9 cellular contexts compared by ENCODE assay signal in genomic region chrX:118226060-118226428, GRCh38.
A peak's percentile ranks its signal among the peaks of the same experiment; 100 is the strongest.
DNase-seq lines count a peak whose midpoint lies in the region; ATAC-seq and TF ChIP-seq lines count a peak whose summit lies in the region.
"Had no signal": no experiment of that assay in that cellular context is flagged by ENCODE, and none has a peak within 500 bp of the region (broad histone marks: within the 10 kb centered on the region; RNA-seq: fewer than 3 reads in every experiment).

No MANE protein-coding gene starts in this region.

- no peaks in the 10 kb centered on the region for H3K36me3 Mint-ChIP-seq in memory B cell
- H3K36me3 Mint-ChIP-seq: natural killer cell had no signal

- CTCF ChIA-PET in GM10248 (lab: Yijun Ruan, JAX): no interaction called here

- no peak overlapping the region for H3K4me3 Mint-ChIP-seq in memory B cell
- H3K4me3 Mint-ChIP-seq: natural killer cell had no signal

- no peaks in the 10 kb centered on the region for H3K36me3 ChIP-seq in ascending aorta

- no peak overlapping the region for H3K27ac Mint-ChIP-seq in memory B cell
- H3K27ac Mint-ChIP-seq: natural killer cell had no signal

- H3K4me3 ChIP-seq in ascending aorta: peak overlapping the region in 1 of 2 donors; percentile 26

- no peaks in the 10 kb centered on the region for H3K4me1 ChIP-seq in ascending aorta

- H3K27me3 ChIP-seq in ascending aorta: no peaks in the 10 kb centered on the region

- POLR2A ChIA-PET in GM10248 (lab: Yijun Ruan, JAX): no interaction called here

- TF ChIP-seq CTCF in GM10248 (IDR thresholded peaks at IDR 0.05; ENCODE audit: control extremely low read depth, extremely low read depth, low read depth, missing control alignments) (peak; percentile 30), ascending aorta (IDR thresholded peaks at IDR 0.05) (peak in 2 of 3 experiments; percentile 30 to 50)

- no peaks in the 10 kb centered on the region for H3K4me1 Mint-ChIP-seq in memory B cell
- H3K4me1 Mint-ChIP-seq: natural killer cell had no signal

- peak; percentile 79 for ATAC-seq in GM21447 (IDR thresholded peaks at IDR 0.05; ENCODE audit: unreplicated experiment)
- peak; percentile 32 for ATAC-seq in memory B cell (ENCODE audit: low read depth)

- H3K27me3 Mint-ChIP-seq in memory B cell: peaks cover 2% of the 10 kb centered on the region

- H3K9me3 ChIP-seq in ascending aorta: no peaks in the 10 kb centered on the region

- no peaks in the 10 kb centered on the region for H3K9me3 Mint-ChIP-seq in memory B cell
- H3K9me3 Mint-ChIP-seq: natural killer cell had no signal

- intact Hi-C loops in ascending aorta (cut with DNase I): loop anchor here (10.0 kb wide), 1 partner anchor 111 kb away; the partner anchor contains the start of gene KLHL13

- DNase-seq in GM10248 (ENCODE audit: extremely low spot score): no peak
- peak; percentile 27 to 30 for DNase-seq in Kasumi-1 (lab: John Stamatoyannopoulos, UW)
- no peak for DNase-seq in ascending aorta (ENCODE audit: low spot score in 2 of 2)
- DNase-seq in memory B cell (ENCODE audit: low spot score in 2 of 2): no peak
- DNase-seq in OCI-M2 (lab: John Stamatoyannopoulos, UW; ENCODE audit: unreplicated experiment): no peak
- DNase-seq in foreskin melanocyte: no peak
- no peak for DNase-seq in stimulated activated CD4-positive, alpha-beta T cell treated with anti-CD3 and anti-CD28 coated beads, Interleukin-2, amount 100 ng/mL, for 24 hours
- DNase-seq: natural killer cell had no signal

- no peak overlapping the region for H3K27ac ChIP-seq in ascending aorta

Comparison
In these comparisons a context has a peak if more than half of its experiments do, and no peak if none do; other contexts are left out.
1. DNase-seq: peak in Kasumi-1 (2 of 2); none in GM10248 (single experiment), ascending aorta (0 of 2), memory B cell (0 of 2), OCI-M2 (single experiment), foreskin melanocyte (single experiment) and stimulated activated CD4-positive, alpha-beta T cell treated with anti-CD3 and anti-CD28 coated beads, Interleukin-2, amount 100 ng/mL, for 24 hours (0 of 2).